ENCODE assay signal across 8 cellular contexts in the genomic region with DNA sequence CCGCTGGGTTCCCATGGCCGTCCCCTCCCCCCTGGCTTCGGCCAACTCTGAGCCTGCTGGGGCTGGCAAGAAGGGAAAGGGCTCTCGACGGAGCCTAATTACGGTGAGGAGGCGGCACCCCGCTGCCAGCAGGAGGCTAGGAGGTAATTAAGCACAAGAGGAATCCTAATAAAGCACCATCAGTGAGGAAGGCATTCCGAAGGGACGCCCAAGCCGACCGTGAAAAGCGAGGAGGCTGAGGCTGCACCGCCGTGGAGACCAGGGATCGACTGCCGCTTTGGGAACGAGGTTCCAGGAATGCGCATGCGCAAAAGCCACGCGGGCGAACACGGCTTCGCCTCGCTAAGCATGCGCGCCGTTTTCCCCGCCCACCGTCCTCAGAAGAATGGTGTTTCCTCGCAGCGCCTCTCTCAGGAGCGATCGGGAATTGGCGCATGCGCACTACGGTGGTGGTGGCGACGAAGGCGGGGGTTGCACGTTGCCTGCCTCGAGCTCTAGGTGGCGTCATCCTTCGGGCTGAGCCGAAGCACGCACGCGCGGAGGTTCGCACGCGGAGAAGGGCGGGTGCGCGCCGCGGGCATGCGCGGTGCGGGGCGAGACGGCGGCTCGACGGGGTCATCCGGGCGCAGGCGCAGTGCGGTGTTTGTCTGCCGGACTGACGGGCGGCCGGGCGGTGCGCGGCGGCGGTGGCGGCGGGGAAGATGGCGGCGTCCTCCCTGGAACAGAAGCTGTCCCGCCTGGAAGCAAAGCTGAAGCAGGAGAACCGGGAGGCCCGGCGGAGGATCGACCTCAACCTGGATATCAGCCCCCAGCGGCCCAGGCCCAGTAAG. TPM values are rescaled to one million over a fixed set of nuclear protein-coding genes. Genes with fewer than 3 reads are reported as not detected.
DNase-seq lines count a peak whose midpoint lies in the region; ATAC-seq and TF ChIP-seq lines count a peak whose summit lies in the region.

A gene (plus strand): TSS at position 634 of the 830 bp plus-strand sequence. CDS start 68 bp downstream, at position 702.

- DNase-seq in GM13976 (ENCODE audit: low spot score), result peak; percentile 100
- DNase-seq in NCI-H146 (lab: John Stamatoyannopoulos, UW), result peak; percentile 98
- peak; percentile 100 for DNase-seq in T-helper 1 cell
- peak; percentile 99 to 100 (median 100) for DNase-seq in adrenal gland
- peak; percentile 100 for DNase-seq in heart left ventricle
- DNase-seq in pons (ENCODE audit: low spot score), result peak; percentile 99
- peak; percentile 100 for DNase-seq in type B pancreatic cell (ENCODE audit: extremely low spot score, unreplicated experiment)

- WGBS in adrenal gland, 4 donors, result 0% methylated on average over 3 to 88 of the region's 89 CpGs
- WGBS in heart left ventricle, 4 donors, result 0% methylated on average over 48 to 89 of the region's 89 CpGs

- H3K9me3 Mint-ChIP-seq in type B pancreatic cell, result no peaks in the 10 kb centered on the region

- H3K4me1 ChIP-seq in adrenal gland (replicated peaks in 1 of 2), result peaks cover 20 to 44% of the 10 kb centered on the region in 2 donors
- peaks cover 0 to 51% (median 34%) of the 10 kb centered on the region in 12 donors for H3K4me1 ChIP-seq in heart left ventricle

- TF ChIP-seq CTCF in GM13976 (IDR thresholded peaks at IDR 0.05; ENCODE audit: borderline replicate concordance, control extremely low read depth, extremely low read depth, insufficient read depth, missing control alignments) (peak; percentile 91), adrenal gland (IDR thresholded peaks at IDR 0.05) (peak; percentile 18 to 46 (median 36)), heart left ventricle (IDR thresholded peaks at IDR 0.05) (peak; percentile 22 to 88 (median 65)), type B pancreatic cell (conservative IDR thresholded peaks at IDR 0.05) (peak; percentile 52)

- peaks cover 11% of the 10 kb centered on the region for H3K4me1 Mint-ChIP-seq in type B pancreatic cell (ENCODE audit: unreplicated experiment)

- H3K27ac ChIP-seq in adrenal gland (peak within 1 kb of the TSS in 4 of 5 donors; percentile 66 to 92 (median 90)), heart left ventricle (peak within 1 kb of the TSS; percentile 70 to 93 (median 88))

- ATAC-seq in HG02870 (IDR thresholded peaks at IDR 0.05; ENCODE audit: unreplicated experiment) (peak; percentile 89), heart left ventricle (peak; percentile 83 to 93 (median 88))

- no peaks in the 10 kb centered on the region for H3K27me3 Mint-ChIP-seq in type B pancreatic cell

- no peaks in the 10 kb centered on the region for H3K9me3 ChIP-seq in adrenal gland (replicated peaks in 1 of 3)
- H3K9me3 ChIP-seq in heart left ventricle, result no peaks in the 10 kb centered on the region

- in situ Hi-C loops in GM13976 (cut with MboI; ENCODE audit: low sequenced_read_pairs, unreplicated experiment), result no loop called here

- TF ChIP-seq POLR2A in adrenal gland (IDR thresholded peaks at IDR 0.05) (peak; percentile 69 to 94), heart left ventricle (IDR thresholded peaks at IDR 0.05) (peak in 1 of 2 donors; percentile 67)

- intact Hi-C loops in adrenal gland (cut with DNase I) (loop anchor here in 1 of 2 donors (5.0 kb wide), 1 partner anchor 41 kb away; no protein-coding TSS in a partner anchor), heart left ventricle (cut with DNase I) (loop anchor here in 6 of 10 donors (1.0 to 10.0 kb wide), 10 partner anchors 15 to 249 kb away; a partner anchor contains a TSS)

- peak within 1 kb of the TSS; percentile 92 for H3K4me3 Mint-ChIP-seq in type B pancreatic cell

- peak within 1 kb of the TSS; percentile 33 to 94 (median 75) for H3K4me3 ChIP-seq in adrenal gland
- H3K4me3 ChIP-seq in heart left ventricle, result peak within 1 kb of the TSS; percentile 69 to 97 (median 88)

- H3K36me3 ChIP-seq in adrenal gland (replicated peaks in 1 of 2) (no peaks in the 10 kb centered on the region), heart left ventricle (peaks cover 0 to 14% (median 0%) of the 10 kb centered on the region in 9 donors)

- no peaks in the 10 kb centered on the region for H3K27me3 ChIP-seq in adrenal gland
- no peaks in the 10 kb centered on the region for H3K27me3 ChIP-seq in heart left ventricle

- no peaks in the 10 kb centered on the region for H3K36me3 Mint-ChIP-seq in type B pancreatic cell

- H3K27ac Mint-ChIP-seq in type B pancreatic cell, result peak within 1 kb of the TSS; percentile 97

RNA-seq across cellular contexts. Expression of the gene that starts here (rescaled TPM):
- total RNA-seq in adrenal gland (10 to 100 TPM in 6 of 8 donors, 1 to 10 TPM in 2; 9.2 to 41.2 (median 23.2) TPM), heart left ventricle (10 to 100 TPM; 11.6 to 26.6 (median 23.5) TPM), type B pancreatic cell (ENCODE audit: low replicate concordance) (38.2 and 42.2 TPM in 2 replicates)
- polyA plus RNA-seq in adrenal gland (100 to 1,000 TPM in 1 of 3 donors, 10 to 100 TPM in 1, 1 to 10 TPM in 1; 7.5 to 110 (median 21.7) TPM), heart left ventricle (10 to 100 TPM; 22.2 to 35.5 TPM)

Comparison
In these comparisons a context has a peak if more than half of its experiments do, and no peak if none do; other contexts are left out.
1. Peak in every context shown above with its lines: DNase-seq, ATAC-seq, H3K4me3 ChIP-seq and H3K27ac ChIP-seq.
2. CTCF ChIP-seq: peak in every context shown above with its lines; median percentile 91 in GM13976; 65 in heart left ventricle; 52 in type B pancreatic cell; 36 in adrenal gland.